Comparison of ENCODE assay signal across 26 cellular contexts in the genomic region with DNA sequence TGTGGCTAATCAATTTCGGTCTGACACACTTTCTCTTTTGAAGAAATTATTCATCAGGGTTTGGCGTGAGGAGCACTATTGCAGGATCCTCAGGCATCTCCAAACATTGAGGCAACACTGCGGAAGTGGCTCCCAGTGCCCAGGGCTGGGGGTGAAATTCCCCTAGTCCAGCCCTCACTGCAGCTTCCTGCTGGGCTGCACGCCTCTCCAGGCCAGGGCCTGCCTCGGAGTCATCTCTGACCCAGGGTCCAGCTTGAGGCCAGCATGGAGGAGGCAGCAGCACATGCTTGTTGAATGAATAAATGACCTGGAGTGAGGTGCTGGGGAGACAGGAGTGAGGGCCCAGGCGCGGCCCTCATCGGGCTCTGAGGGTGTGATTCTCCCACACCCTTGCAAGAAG. TPM values are rescaled to one million over a fixed set of nuclear protein-coding genes. Genes with fewer than 3 reads are reported as not detected.
"Had no signal": no experiment of that assay in that cellular context is flagged by ENCODE, and none has a peak within 500 bp of the region (broad histone marks: within the 10 kb centered on the region; RNA-seq: fewer than 3 reads in every experiment).

No MANE protein-coding gene starts in this region.

- H3K9me3 ChIP-seq: Peyer's patch had no signal

- H3K4me3 Mint-ChIP-seq: activated CD4-positive, alpha-beta T cell treated with anti-CD3 and anti-CD28 coated beads, Interleukin-2, amount 10 ng/mL, durations not matched to agents 24 days and 14 days; activated CD8-positive, alpha-beta memory T cell treated with anti-CD3 and anti-CD28 coated beads, Interleukin-2, amount 10 ng/mL, durations not matched to agents 7 days and 5 days; activated naive CD4-positive, alpha-beta T cell treated with anti-CD3 and anti-CD28 coated beads, Interleukin-2, amount 50 U/mL, for 24 hours; activated T-cell treated with anti-CD3 and anti-CD28 coated beads, Interleukin-2, amount 50 U/mL, for 24 hours; activated T-helper 1 cell treated with anti-CD3 and anti-CD28 coated beads, Interleukin-12 subunit alpha, Interleukin-12 subunit beta, Interleukin-2, Interleukin-4 antibody, amounts not matched to agents 30 ng/mL and 10 ng/mL and 1 ng/mL, durations not matched to agents 14 hours and 24 hours and 36 hours; T-helper 17 cell; WTC11 had no signal

- H3K4me1 Mint-ChIP-seq: activated CD4-positive, alpha-beta T cell treated with anti-CD3 and anti-CD28 coated beads, Interleukin-2, amount 10 ng/mL, durations not matched to agents 24 days and 14 days; activated CD8-positive, alpha-beta memory T cell treated with anti-CD3 and anti-CD28 coated beads, Interleukin-2, amount 10 ng/mL, durations not matched to agents 7 days and 5 days; activated naive CD4-positive, alpha-beta T cell treated with anti-CD3 and anti-CD28 coated beads, Interleukin-2, amount 50 U/mL, for 24 hours; WTC11 had no signal

- H3K4me3 ChIP-seq: Peyer's patch had no signal

- ATAC-seq: activated CD8-positive, alpha-beta memory T cell treated with anti-CD3 and anti-CD28 coated beads, Interleukin-2, amount 10 ng/mL, durations not matched to agents 7 days and 5 days; T-helper 17 cell; WTC11 had no signal

- H3K27ac ChIP-seq: Peyer's patch had no signal

- H3K27ac Mint-ChIP-seq: activated CD4-positive, alpha-beta T cell treated with anti-CD3 and anti-CD28 coated beads, Interleukin-2, amount 10 ng/mL, durations not matched to agents 24 days and 14 days; activated CD8-positive, alpha-beta memory T cell treated with anti-CD3 and anti-CD28 coated beads, Interleukin-2, amount 10 ng/mL, durations not matched to agents 7 days and 5 days; activated naive CD4-positive, alpha-beta T cell treated with anti-CD3 and anti-CD28 coated beads, Interleukin-2, amount 50 U/mL, for 24 hours; activated T-cell treated with anti-CD3 and anti-CD28 coated beads, Interleukin-2, amount 50 U/mL, for 24 hours; activated T-helper 1 cell treated with anti-CD3 and anti-CD28 coated beads, Interleukin-12 subunit alpha, Interleukin-12 subunit beta, Interleukin-2, Interleukin-4 antibody, amounts not matched to agents 30 ng/mL and 10 ng/mL and 1 ng/mL, durations not matched to agents 14 hours and 24 hours and 36 hours; T-helper 17 cell; WTC11 had no signal

- FAIRE-seq: bronchial epithelial cell had no signal

- H3K9me3 Mint-ChIP-seq: activated CD4-positive, alpha-beta T cell treated with anti-CD3 and anti-CD28 coated beads, Interleukin-2, amount 10 ng/mL, durations not matched to agents 24 days and 14 days; activated naive CD4-positive, alpha-beta T cell treated with anti-CD3 and anti-CD28 coated beads, Interleukin-2, amount 50 U/mL, for 24 hours; activated T-cell treated with anti-CD3 and anti-CD28 coated beads, Interleukin-2, amount 50 U/mL, for 24 hours had no signal

- H3K36me3 ChIP-seq: Peyer's patch had no signal

- DNase-seq: activated CD4-positive, alpha-beta T cell treated with anti-CD3 and anti-CD28 coated beads for 1 hour; activated CD4-positive, alpha-beta T cell treated with anti-CD3 and anti-CD28 coated beads, Interleukin-2, amount 10 ng/mL, durations not matched to agents 24 days and 14 days; activated CD4-positive, alpha-beta T cell treated with anti-CD3 and anti-CD28 coated beads, Interleukin-2, amount 50 U/mL, for 48 hours; activated CD8-positive, alpha-beta memory T cell treated with anti-CD3 and anti-CD28 coated beads, Interleukin-2, amount 10 ng/mL, durations not matched to agents 7 days and 5 days; activated effector memory CD4-positive, alpha-beta T cell treated with Interleukin-2 at 50 U/mL for 16 hours; activated naive CD4-positive, alpha-beta T cell; activated T-cell treated with anti-CD3 and anti-CD28 coated beads, Interleukin-2, amount 50 U/mL, for 24 hours; aorta; central memory CD4-positive, alpha-beta T cell; MM.1S; NCI-H1105; NCI-H1436; NCI-H1694 treated with DMSO at 0.1 percent for 48 hours; NCI-H2081; NCI-H446; NCI-H524; Peyer's patch; SHP77 treated with DMSO at 0.1 percent for 48 hours; T-helper 17 cell; T-helper 9 cell had no signal

- H3K27me3 ChIP-seq: Peyer's patch had no signal

- H3K27me3 Mint-ChIP-seq: activated CD4-positive, alpha-beta T cell treated with anti-CD3 and anti-CD28 coated beads, Interleukin-2, amount 10 ng/mL, durations not matched to agents 24 days and 14 days; activated CD8-positive, alpha-beta memory T cell treated with anti-CD3 and anti-CD28 coated beads, Interleukin-2, amount 10 ng/mL, durations not matched to agents 7 days and 5 days; activated naive CD4-positive, alpha-beta T cell treated with anti-CD3 and anti-CD28 coated beads, Interleukin-2, amount 50 U/mL, for 24 hours; activated T-cell treated with anti-CD3 and anti-CD28 coated beads, Interleukin-2, amount 50 U/mL, for 24 hours had no signal

RNA-seq across cellular contexts. Expression of gene TDRD9, which starts 36.0 kb away (rescaled TPM):
- total RNA-seq: activated T-helper 1 cell treated with anti-CD3 and anti-CD28 coated beads, Interleukin-12 subunit alpha, Interleukin-12 subunit beta, Interleukin-2, Interleukin-4 antibody, amounts not matched to agents 30 ng/mL and 10 ng/mL and 1 ng/mL, durations not matched to agents 14 hours and 24 hours and 36 hours; chondrocyte; SK-MEL-5 had no signal

RNA-seq across cellular contexts. Expression of gene RD3L, which starts 50.1 kb away (rescaled TPM):
- total RNA-seq: activated CD4-positive, alpha-beta T cell treated with anti-CD3 and anti-CD28 coated beads, Interleukin-2, amount 10 ng/mL, durations not matched to agents 24 days and 14 days; activated CD8-positive, alpha-beta memory T cell treated with anti-CD3 and anti-CD28 coated beads, Interleukin-2, amount 10 ng/mL, durations not matched to agents 7 days and 5 days; activated T-helper 1 cell treated with anti-CD3 and anti-CD28 coated beads, Interleukin-12 subunit alpha, Interleukin-12 subunit beta, Interleukin-2, Interleukin-4 antibody, amounts not matched to agents 30 ng/mL and 10 ng/mL and 1 ng/mL, durations not matched to agents 14 hours and 24 hours and 36 hours; aorta; bronchial epithelial cell; chondrocyte; Peyer's patch; SK-MEL-5; WTC11 had no signal
- polyA plus RNA-seq: aorta had no signal
